In genomic region chr2:153163055-153163454, GRCh38 we compare ENCODE assay signal across 8 cellular contexts.
A peak's percentile ranks its signal among the peaks of the same experiment; 100 is the strongest.
DNase-seq lines count a peak whose midpoint lies in the region; ATAC-seq, FAIRE-seq and TF ChIP-seq lines count a peak whose summit lies in the region.

No MANE protein-coding gene starts in this region.

- no peaks in the 10 kb centered on the region for H3K79me1 ChIP-seq in H1 (ENCODE audit: low read depth, low read length)

- H2AFZ ChIP-seq in H1 (ENCODE audit: low read length): no peak overlapping the region

- no peak for ATAC-seq in GM21528 (IDR thresholded peaks at IDR 0.05; ENCODE audit: low FRiP score, unreplicated experiment)

- H4K8ac ChIP-seq in H1 (ENCODE audit: extremely low read depth, insufficient read depth, low read length): no peak overlapping the region

- no peak overlapping the region for H2BK20ac ChIP-seq in H1 (ENCODE audit: low read length)

- H3K23me2 ChIP-seq in H1 (ENCODE audit: low read depth, low read length): no peaks in the 10 kb centered on the region

- no peak for TF ChIP-seq EP300 in H1 (IDR thresholded peaks at IDR 0.05; ENCODE audit: borderline replicate concordance in 1 of 2, low read depth in 2 of 2, low read length in 2 of 2)

- no peaks in the 10 kb centered on the region for H4K20me1 ChIP-seq in H1 (replicated peaks in 1 of 2; ENCODE audit: control insufficient read depth in 1 of 2, insufficient read depth in 2 of 2, low read length in 2 of 2)

- H3K56ac ChIP-seq in H1 (replicated peaks; ENCODE audit: insufficient read length, low read depth, low read length): no peak overlapping the region

- H2BK12ac ChIP-seq in H1 (ENCODE audit: low read depth, low read length): no peak overlapping the region

- H3K36me3 ChIP-seq in HAP-1 (replicated peaks) (no peaks in the 10 kb centered on the region), H1 (ENCODE audit: control insufficient read depth in 2 of 4, insufficient read depth in 4 of 4, low read length in 3 of 4) (no peaks in the 10 kb centered on the region)

- H2AK5ac ChIP-seq in H1 (ENCODE audit: low read depth, low read length): no peak overlapping the region

- no peak overlapping the region for H3K23ac ChIP-seq in H1 (ENCODE audit: insufficient read length)

- H3K27ac ChIP-seq in H1 (ENCODE audit: low read depth, low read length): no peak overlapping the region

- H3K4me1 ChIP-seq in HAP-1 (no peaks in the 10 kb centered on the region), H1 (replicated peaks in 1 of 4; ENCODE audit: control insufficient read depth in 3 of 4, insufficient read depth in 4 of 4, low read length in 3 of 4) (no peaks in the 10 kb centered on the region)

- H3K18ac ChIP-seq in H1 (ENCODE audit: extremely low read depth, low read length): no peak overlapping the region

- no peak overlapping the region for H3K9ac ChIP-seq in H1 (replicated peaks in 1 of 4; ENCODE audit: extremely low read depth in 1 of 4, low read depth in 3 of 4, low read length in 3 of 4)

- 88% methylated on average over 2 of the region's 2 CpGs; no CpG with 5 or more reads in 1 of the 2 experiments for WGBS in H1 (ENCODE audit: extremely low coverage in 1 of 2, insufficient coverage in 1 of 2, insufficient read length in 1 of 2, insufficient replicate concordance in 2 of 2, low coverage in 1 of 2, low lambda C conversion rate in 2 of 2, missing lambda C conversion rate in 1 of 2), 2 experiments

- TF ChIP-seq POLR2A in H1 (IDR thresholded peaks at IDR 0.05; ENCODE audit: control extremely low read depth in 1 of 2, low read depth in 2 of 2, low read length in 2 of 2): no peak

- no peak overlapping the region for H3K4me3 ChIP-seq in HAP-1
- H3K4me3 ChIP-seq in H1 (ENCODE audit: extremely low read depth in 1 of 4, insufficient read depth in 2 of 4, low read depth in 3 of 4, low read length in 4 of 4): no peak overlapping the region

- no peak overlapping the region for H3K14ac ChIP-seq in H1 (ENCODE audit: insufficient read length)

- no peak overlapping the region for H2BK15ac ChIP-seq in H1 (ENCODE audit: low read length)

- H3K4ac ChIP-seq in H1 (replicated peaks; ENCODE audit: insufficient read length, low read depth, low read length): no peak overlapping the region

- TF ChIP-seq RAD21 in H1 (IDR thresholded peaks at IDR 0.05 in 1 of 2, conservative IDR thresholded peaks at IDR 0.05 in 1 of 2; ENCODE audit: low read depth in 2 of 2, low read length in 2 of 2): peak; percentile 89 to 92

- peak in 2 of 3 experiments; percentile 70 to 77; a peak in 3 of 4 replicates for TF ChIP-seq CTCF in H1 (IDR thresholded peaks at IDR 0.05; ENCODE audit: control extremely low read depth in 1 of 3, insufficient read depth in 1 of 3, low read depth in 1 of 3, low read length in 3 of 3)

- POLR2A ChIA-PET in H1 (lab: Charles Lee; ENCODE audit: partially characterized antibody): no interaction called here

- peak; percentile 3 for DNase-seq in CMK (ENCODE audit: low read depth)
- DNase-seq in HAP-1 (ENCODE audit: low spot score in 2 of 2): peak; percentile 62 to 69
- DNase-seq in NCI-H345 (lab: John Stamatoyannopoulos, UW): peak; percentile 67
- DNase-seq in H1 (ENCODE audit: low read depth in 1 of 2, low spot score in 2 of 2): peak in 1 of 2 experiments; percentile 5
- DNase-seq in renal cortical epithelial cell (ENCODE audit: low read depth): peak; percentile 24
- no peak for DNase-seq in stimulated activated naive CD4-positive, alpha-beta T cell treated with Interleukin-2 at 50 U/mL for 16 hours (lab: John Stamatoyannopoulos, UW)
- no peak for DNase-seq in T1000 (lab: John Stamatoyannopoulos, UW)

- CTCF ChIA-PET in H1 (lab: Charles Lee; ENCODE audit: partially characterized antibody): interaction anchor here (0.6 to 2.2 kb wide), 20 partner anchors 8 to 795 kb away, joined by 3 to 12 read pairs (median 3); partner anchors contain the start of gene RPRM

- no peaks in the 10 kb centered on the region for H3K79me2 ChIP-seq in H1 (ENCODE audit: control insufficient read depth in 1 of 2, insufficient read depth in 2 of 2, low read length in 2 of 2)

- H3K9me3 ChIP-seq in HAP-1 (no peaks in the 10 kb centered on the region), H1 (ENCODE audit: insufficient read depth in 2 of 2, low read depth in 1 of 2, low read length in 1 of 2) (no peaks in the 10 kb centered on the region)

- in situ Hi-C loops in HAP-1 (cut with MboI; ENCODE audit: low sequenced_read_pairs): loop anchor here (25.0 kb wide), 1 partner anchor 324 kb away; the partner anchor contains the start of gene RPRM

- no peaks in the 10 kb centered on the region for H3K27me3 ChIP-seq in HAP-1 (ENCODE audit: low read depth)
- no peaks in the 10 kb centered on the region for H3K27me3 ChIP-seq in H1 (replicated peaks in 1 of 4; ENCODE audit: control insufficient read depth in 3 of 4, extremely low read depth in 1 of 4, insufficient read depth in 3 of 4, low read length in 3 of 4)

- FAIRE-seq in H1 (lab: Jason Lieb, UNC): peak; percentile 58

- no peak overlapping the region for H2BK120ac ChIP-seq in H1 (replicated peaks; ENCODE audit: low read depth, low read length)

- H4K91ac ChIP-seq in H1 (replicated peaks; ENCODE audit: insufficient read length, low read length): no peak overlapping the region

- H3K4me2 ChIP-seq in H1 (ENCODE audit: insufficient read depth in 1 of 2, low read depth in 2 of 2, low read length in 2 of 2): no peak overlapping the region

- H4K5ac ChIP-seq in H1 (ENCODE audit: insufficient read length, low read depth, low read length): no peak overlapping the region

- no peak overlapping the region for H2BK5ac ChIP-seq in H1 (ENCODE audit: low read depth, low read length)

TF ChIP-seq in H1, 55 proteins besides CTCF, POLR2A, EP300 and RAD21:
- no peak for TF ChIP-seq SP4 (IDR thresholded peaks at IDR 0.05; ENCODE audit: low read length)
- TF ChIP-seq TBP (IDR thresholded peaks at IDR 0.05; ENCODE audit: low read depth, low read length): no peak
- TF ChIP-seq RBBP5 (IDR thresholded peaks at IDR 0.05; ENCODE audit: borderline replicate concordance, low read depth, low read length): no peak
- TF ChIP-seq SP1 (IDR thresholded peaks at IDR 0.05; ENCODE audit: low read depth, low read length): no peak
- no peak for TF ChIP-seq ATF2 (IDR thresholded peaks at IDR 0.05; ENCODE audit: low read length)
- no peak for TF ChIP-seq HDAC2 (IDR thresholded peaks at IDR 0.05; ENCODE audit: borderline replicate concordance in 1 of 2, low read depth in 2 of 2, low read length in 2 of 2)
- no peak for TF ChIP-seq SRF (IDR thresholded peaks at IDR 0.05; ENCODE audit: low read depth, low read length)
- TF ChIP-seq SUZ12 (IDR thresholded peaks at IDR 0.05; ENCODE audit: low read length): no peak
- TF ChIP-seq CHD1 (IDR thresholded peaks at IDR 0.05; ENCODE audit: low read depth, low read length): no peak
- no peak for TF ChIP-seq JUND (IDR thresholded peaks at IDR 0.05; ENCODE audit: low read length)
- TF ChIP-seq CREB1 (IDR thresholded peaks at IDR 0.05): no peak
- no peak for TF ChIP-seq TEAD4 (IDR thresholded peaks at IDR 0.05; ENCODE audit: low read depth, low read length)

Comparison
In these comparisons a context has a peak if more than half of its experiments do, and no peak if none do; other contexts are left out.
1. DNase-seq: peak in CMK (single experiment), HAP-1 (2 of 2), NCI-H345 (single experiment) and renal cortical epithelial cell (single experiment); none in stimulated activated naive CD4-positive, alpha-beta T cell treated with Interleukin-2 at 50 U/mL for 16 hours (single experiment) and T1000 (single experiment).